ENCODE assay signal across 8 cellular contexts in the genomic region with DNA sequence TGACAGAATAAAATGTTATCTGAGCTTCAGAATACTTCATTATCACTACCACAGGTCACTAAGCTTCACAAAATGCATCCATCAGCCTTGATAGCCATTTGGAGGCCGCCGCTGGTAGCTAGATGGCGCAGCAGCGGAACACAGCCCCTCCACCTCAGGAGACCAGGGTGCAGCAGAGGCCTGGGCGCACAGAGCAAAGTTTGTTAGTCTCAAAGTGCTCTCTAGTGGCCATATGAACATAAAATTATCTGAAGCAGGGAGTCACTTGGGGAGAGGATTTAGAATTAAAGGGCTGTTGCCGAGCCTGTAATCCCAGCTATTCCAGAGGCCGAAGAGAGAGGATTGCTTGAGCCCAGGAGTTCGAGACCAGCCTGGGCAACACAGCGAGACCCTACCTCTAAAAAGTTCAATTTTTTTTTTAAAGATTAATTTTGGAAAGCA. TPM values are rescaled to one million over a fixed set of nuclear protein-coding genes. Genes with fewer than 3 reads are reported as not detected.
DNase-seq lines count a peak whose midpoint lies in the region; ATAC-seq and TF ChIP-seq lines count a peak whose summit lies in the region.

No MANE protein-coding gene starts in this region.

- H3K4me3 ChIP-seq in tibial artery, result no peak overlapping the region

- peak; percentile 99 for ATAC-seq in GM19023 (IDR thresholded peaks at IDR 0.05; ENCODE audit: unreplicated experiment)
- peak; percentile 100 for ATAC-seq in HG03108 (IDR thresholded peaks at IDR 0.05; ENCODE audit: unreplicated experiment)
- ATAC-seq in effector memory CD8-positive, alpha-beta T cell (replicated peaks), result peak; percentile 99
- ATAC-seq in naive thymus-derived CD8-positive, alpha-beta T cell, result peak; percentile 98 to 100

- H3K27ac Mint-ChIP-seq in effector memory CD8-positive, alpha-beta T cell, result no peak overlapping the region
- H3K27ac Mint-ChIP-seq in naive thymus-derived CD8-positive, alpha-beta T cell, result no peak overlapping the region

- H3K4me3 Mint-ChIP-seq in effector memory CD8-positive, alpha-beta T cell, result no peak overlapping the region
- no peak overlapping the region for H3K4me3 Mint-ChIP-seq in naive thymus-derived CD8-positive, alpha-beta T cell

- no peaks in the 10 kb centered on the region for H3K27me3 ChIP-seq in tibial artery

- H3K4me1 Mint-ChIP-seq in effector memory CD8-positive, alpha-beta T cell (ENCODE audit: low read depth in 2 of 2), result peaks cover 0 to 5% of the 10 kb centered on the region in 2 donors
- peaks cover 0 to 2% (median under 1%) of the 10 kb centered on the region in 4 donors for H3K4me1 Mint-ChIP-seq in naive thymus-derived CD8-positive, alpha-beta T cell

- peak; percentile 83 for DNase-seq in NCI-H510A treated with DMSO at 0.1 percent for 48 hours (lab: John Stamatoyannopoulos, UW)
- peak; percentile 49 for DNase-seq in activated CD4-positive, alpha-beta T cell treated with anti-CD3 and anti-CD28 coated beads, Interleukin-2, amount 50 U/mL, for 1 hour
- peak; percentile 35 to 37 (median 37) for DNase-seq in effector memory CD8-positive, alpha-beta T cell
- DNase-seq in naive thymus-derived CD8-positive, alpha-beta T cell, result peak; percentile 27 to 81 (median 56)
- peak; percentile 54 to 83 for DNase-seq in tibial artery

- H3K9me3 ChIP-seq in tibial artery, result no peaks in the 10 kb centered on the region

- POLR2A ChIA-PET in naive thymus-derived CD8-positive, alpha-beta T cell (lab: Charles Lee), result interaction anchor here (1.2 kb wide), 1 partner anchor 174 kb away, joined by 3 read pairs; a partner anchor contains a TSS

- peaks cover 0 to 24% of the 10 kb centered on the region in 2 donors for H3K27me3 Mint-ChIP-seq in effector memory CD8-positive, alpha-beta T cell
- H3K27me3 Mint-ChIP-seq in naive thymus-derived CD8-positive, alpha-beta T cell, result peaks cover 0 to 3% (median 2%) of the 10 kb centered on the region in 5 donors

- no peak overlapping the region for H3K27ac ChIP-seq in C4-2B
- no peak overlapping the region for H3K27ac ChIP-seq in tibial artery

- no peaks in the 10 kb centered on the region for H3K36me3 Mint-ChIP-seq in effector memory CD8-positive, alpha-beta T cell (ENCODE audit: insufficient read depth)
- H3K36me3 Mint-ChIP-seq in naive thymus-derived CD8-positive, alpha-beta T cell, result no peaks in the 10 kb centered on the region

- no peaks in the 10 kb centered on the region for H3K4me1 ChIP-seq in tibial artery

- no peaks in the 10 kb centered on the region for H3K9me3 Mint-ChIP-seq in effector memory CD8-positive, alpha-beta T cell
- H3K9me3 Mint-ChIP-seq in naive thymus-derived CD8-positive, alpha-beta T cell, result no peaks in the 10 kb centered on the region

- TF ChIP-seq CTCF in C4-2B (conservative IDR thresholded peaks at IDR 0.05) (peak; percentile 66), tibial artery (IDR thresholded peaks at IDR 0.05) (peak; percentile 19 to 40)

- intact Hi-C loops in tibial artery (cut with DNase I; ENCODE audit: low total_unique reads), result no loop called here

- H3K36me3 ChIP-seq in tibial artery, result no peaks in the 10 kb centered on the region

RNA-seq across cellular contexts. Expression of a gene that starts 8.1 kb away (rescaled TPM):
- 10 to 100 TPM; 78.8 to 80.1 TPM for total RNA-seq in naive thymus-derived CD8-positive, alpha-beta T cell
- 10 to 100 TPM; 87.3 to 95.9 (median 93.4) TPM for polyA plus RNA-seq in naive thymus-derived CD8-positive, alpha-beta T cell
